In the genomic region with DNA sequence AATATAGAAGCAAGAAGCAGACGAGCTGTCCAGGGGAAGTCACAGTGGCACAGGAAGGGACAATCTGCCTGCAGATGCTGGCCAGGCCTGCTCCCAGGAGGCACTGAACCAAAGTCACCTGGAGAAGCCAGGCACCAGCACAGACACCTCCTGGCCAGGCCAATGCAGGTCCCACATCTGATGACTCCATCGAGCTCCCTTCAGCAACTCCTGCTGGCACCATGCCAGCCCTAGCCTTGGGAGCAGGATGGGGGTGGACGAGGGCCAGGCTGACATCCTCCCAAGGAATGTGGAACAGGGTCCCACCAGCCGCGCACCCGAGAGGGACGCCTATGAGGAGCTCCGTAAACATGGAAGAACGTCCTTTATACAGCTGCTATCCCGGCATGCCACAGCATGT, we compare ENCODE assay signal across 8 cellular contexts. TPM values are rescaled to one million over a fixed set of nuclear protein-coding genes. Genes with fewer than 3 reads are reported as not detected.
DNase-seq lines count a peak whose midpoint lies in the region; ATAC-seq and TF ChIP-seq lines count a peak whose summit lies in the region.

No MANE protein-coding gene starts in this region.

- WGBS in ovary, 3 donors, result 10 to 24% (median 16%) methylated on average over 9 to 10 of the region's 10 CpGs

- H3K4me1 ChIP-seq in SJSA1 (replicated peaks), result peaks cover 23% of the 10 kb centered on the region
- H3K4me1 ChIP-seq in ovary (ENCODE audit: insufficient read depth), result peaks cover 19% of the 10 kb centered on the region
- H3K4me1 ChIP-seq in HAP-1, result no peaks in the 10 kb centered on the region

- TF ChIP-seq POLR2A in ovary (IDR thresholded peaks at IDR 0.05), result no peak

- 0 out of 2 replicates have a peak overlapping the region, but pooled peaks have one; percentile 8 for H3K27ac ChIP-seq in SJSA1
- H3K27ac ChIP-seq in ovary, result peak overlapping the region; percentile 60 to 61

- intact Hi-C loops in ovary (cut with DNase I), result loop anchor here in 3 of 4 donors (10.0 kb wide), 2 partner anchors 54 to 114 kb away; a partner anchor contains a TSS

- in situ Hi-C loops in HAP-1 (cut with MboI; ENCODE audit: low sequenced_read_pairs), result no loop called here

- H3K27me3 ChIP-seq in SJSA1 (replicated peaks) (no peaks in the 10 kb centered on the region), ovary (no peaks in the 10 kb centered on the region), HAP-1 (ENCODE audit: low read depth) (no peaks in the 10 kb centered on the region)

- TF ChIP-seq CTCF in fibroblast of pulmonary artery (IDR thresholded peaks at IDR 0.05; ENCODE audit: low read length, missing control alignments), result no peak
- TF ChIP-seq CTCF in ovary (IDR thresholded peaks at IDR 0.05), result no peak

- ATAC-seq in HG02763 (IDR thresholded peaks at IDR 0.05; ENCODE audit: unreplicated experiment) (no peak), HG03521 (IDR thresholded peaks at IDR 0.05; ENCODE audit: unreplicated experiment) (no peak), GM21619 (IDR thresholded peaks at IDR 0.05; ENCODE audit: unreplicated experiment) (no peak)

- H3K36me3 ChIP-seq in SJSA1 (peaks cover 68% of the 10 kb centered on the region), ovary (no peaks in the 10 kb centered on the region), HAP-1 (replicated peaks) (peaks cover 26% of the 10 kb centered on the region)

- no peaks in the 10 kb centered on the region for H3K9me3 ChIP-seq in SJSA1 (replicated peaks)
- H3K9me3 ChIP-seq in ovary, result no peaks in the 10 kb centered on the region
- H3K9me3 ChIP-seq in HAP-1, result no peaks in the 10 kb centered on the region

- DNase-seq in AG08395 (ENCODE audit: low spot score), result peak; percentile 50
- DNase-seq in SJSA1 (ENCODE audit: low read depth in 1 of 2, low spot score in 2 of 2), result peak in 1 of 2 experiments; percentile 65
- DNase-seq in fibroblast of pulmonary artery (ENCODE audit: low read depth), result peak; percentile 78
- peak; percentile 77 to 85 (median 82) for DNase-seq in ovary
- DNase-seq in HAP-1 (ENCODE audit: low spot score in 2 of 2), result no peak

- TF ChIP-seq EP300 in ovary (IDR thresholded peaks at IDR 0.05), result no peak

- H3K4me3 ChIP-seq in SJSA1 (no peak overlapping the region), fibroblast of pulmonary artery (replicated peaks; ENCODE audit: low read depth, low read length) (no peak overlapping the region), ovary (no peak overlapping the region), HAP-1 (no peak overlapping the region)

RNA-seq across cellular contexts. Expression of a gene that starts 22.4 kb away (rescaled TPM):
- total RNA-seq in SJSA1 (2014; rRNA removed; shearing (Covaris generic)), result 2.0 and 5.4 TPM in 2 replicates
- 100 to 1,000 TPM in 6 of 7 donors, 10 to 100 TPM in 1; 45.2 to 345 (median 217) TPM for total RNA-seq in ovary
- polyA plus RNA-seq in ovary, result 100 to 1,000 TPM in 1 of 2 donors, 1 to 10 TPM in 1; 9.6 to 144 TPM

RNA-seq across cellular contexts. Expression of a gene that starts 41.1 kb away (rescaled TPM):
- 18.9 and 43.4 TPM in 2 replicates for total RNA-seq in SJSA1 (2014; rRNA removed; shearing (Covaris generic))
- total RNA-seq in ovary, result 100 to 1,000 TPM in 2 of 7 donors, 10 to 100 TPM in 5; 58.9 to 124 (median 88.3) TPM
- 10 to 100 TPM in 1 of 2 donors, 1 to 10 TPM in 1; 4.6 to 90.3 TPM for polyA plus RNA-seq in ovary

Comparison
In these comparisons a context has a peak if more than half of its experiments do, and no peak if none do; other contexts are left out.
1. DNase-seq: peak in AG08395 (single experiment), fibroblast of pulmonary artery (single experiment) and ovary (5 of 5); none in HAP-1 (0 of 2).